ENCODE assay signal across 8 cellular contexts in genomic region chr4:118967393-118967792, GRCh38.
DNase-seq lines count a peak whose midpoint lies in the region; ATAC-seq and TF ChIP-seq lines count a peak whose summit lies in the region.

No MANE protein-coding gene starts in this region.

- peak overlapping the region; percentile 57 for H3K27ac ChIP-seq in cingulate gyrus (ENCODE audit: low read depth, low read length)

- peaks cover 48% of the 10 kb centered on the region for H3K4me1 Mint-ChIP-seq in chondrocyte (ENCODE audit: low read depth)

- no peak overlapping the region for H3K4me3 Mint-ChIP-seq in chondrocyte (ENCODE audit: unreplicated experiment)

- no peak for TF ChIP-seq CTCF in AG09319 (IDR thresholded peaks at IDR 0.05; ENCODE audit: low read depth, low read length)
- no peak for TF ChIP-seq CTCF in chondrocyte (IDR thresholded peaks at IDR 0.05)

- no peaks in the 10 kb centered on the region for H3K27me3 Mint-ChIP-seq in chondrocyte (ENCODE audit: low read depth)

- DNase-seq in AG09319 (ENCODE audit: extremely low read depth, low read depth), result peak; percentile 29
- peak; percentile 65 for DNase-seq in M059J (ENCODE audit: low read depth)
- DNase-seq in myocyte (ENCODE audit: low read depth), result peak; percentile 65
- no peak for DNase-seq in chondrocyte (ENCODE audit: low spot score)

- no peaks in the 10 kb centered on the region for H3K9me3 Mint-ChIP-seq in chondrocyte (ENCODE audit: low read depth)

- no peak for ATAC-seq in GM21381 (IDR thresholded peaks at IDR 0.05; ENCODE audit: unreplicated experiment)
- ATAC-seq in HG02852 (IDR thresholded peaks at IDR 0.05; ENCODE audit: unreplicated experiment), result no peak
- no peak for ATAC-seq in GM21723 (IDR thresholded peaks at IDR 0.05; ENCODE audit: unreplicated experiment)

- H3K27ac Mint-ChIP-seq in chondrocyte (ENCODE audit: unreplicated experiment), result no peak overlapping the region

- no peaks in the 10 kb centered on the region for H3K36me3 Mint-ChIP-seq in chondrocyte (ENCODE audit: low read depth)
